In genomic region chr17:75844530-75845057, GRCh38 we compare ENCODE assay signal across 8 cellular contexts. TPM values are rescaled to one million over a fixed set of nuclear protein-coding genes. Genes with fewer than 3 reads are reported as not detected.
A peak's percentile ranks its signal among the peaks of the same experiment; 100 is the strongest.
DNase-seq lines count a peak whose midpoint lies in the region; ATAC-seq and TF ChIP-seq lines count a peak whose summit lies in the region.

No MANE protein-coding gene starts in this region.

- H3K36me3 ChIP-seq in left ventricle myocardium inferior: peaks cover 38% of the 10 kb centered on the region

- peak overlapping the region; percentile 90 for H3K27ac ChIP-seq in left ventricle myocardium inferior (replicated peaks)

- peak; percentile 26 to 47 for DNase-seq in stimulated activated CD4-positive, alpha-beta T cell treated with anti-CD3 and anti-CD28 coated beads, Interleukin-2, amount 100 ng/mL, for 24 hours
- no peak for DNase-seq in stimulated activated CD4-positive, alpha-beta T cell treated with anti-CD3 and anti-CD28 coated beads, Interleukin-2, amount 100 ng/mL, for 48 hours
- DNase-seq in T-helper 17 cell (no peak), left ventricle myocardium inferior (no peak), RKO (ENCODE audit: low spot score) (no peak), NCI-H82 (lab: John Stamatoyannopoulos, UW) (no peak)
- peak; percentile 28 for DNase-seq in stimulated activated naive B cell treated with anti-CD40 and anti-IgM and Interleukin-4, amounts not matched to agents 10 μg/mL and 1 μg/mL and 100 μg/mL, for 72 hours

- peaks cover 15% of the 10 kb centered on the region for H3K4me1 Mint-ChIP-seq in T-helper 17 cell
- peaks cover 25 to 53% of the 10 kb centered on the region in 2 donors for H3K4me1 Mint-ChIP-seq in stimulated activated naive B cell treated with anti-CD40 and anti-IgM and Interleukin-4, amounts not matched to agents 10 μg/mL and 1 μg/mL and 100 μg/mL, for 72 hours

- no peaks in the 10 kb centered on the region for H3K27me3 ChIP-seq in left ventricle myocardium inferior (ENCODE audit: low read depth)

- peak; percentile 12 for ATAC-seq in T-helper 17 cell
- peak; percentile 8 to 24 for ATAC-seq in stimulated activated naive B cell treated with anti-CD40 and anti-IgM and Interleukin-4, amounts not matched to agents 10 μg/mL and 1 μg/mL and 100 μg/mL, for 72 hours (replicated peaks)
- no peak for ATAC-seq in GM21737 (IDR thresholded peaks at IDR 0.05; ENCODE audit: unreplicated experiment)

- no peaks in the 10 kb centered on the region for H3K27me3 Mint-ChIP-seq in T-helper 17 cell
- H3K27me3 Mint-ChIP-seq in stimulated activated naive B cell treated with anti-CD40 and anti-IgM and Interleukin-4, amounts not matched to agents 10 μg/mL and 1 μg/mL and 100 μg/mL, for 72 hours: no peaks in the 10 kb centered on the region

- peak overlapping the region; percentile 84 for H3K27ac Mint-ChIP-seq in T-helper 17 cell
- peak overlapping the region; percentile 95 for H3K27ac Mint-ChIP-seq in stimulated activated naive B cell treated with anti-CD40 and anti-IgM and Interleukin-4, amounts not matched to agents 10 μg/mL and 1 μg/mL and 100 μg/mL, for 72 hours

- peaks cover 2% of the 10 kb centered on the region for H3K36me3 Mint-ChIP-seq in T-helper 17 cell (ENCODE audit: low read depth)
- H3K36me3 Mint-ChIP-seq in stimulated activated naive B cell treated with anti-CD40 and anti-IgM and Interleukin-4, amounts not matched to agents 10 μg/mL and 1 μg/mL and 100 μg/mL, for 72 hours: peaks cover 37 to 45% of the 10 kb centered on the region in 2 donors

- peaks cover 60% of the 10 kb centered on the region for H3K4me1 ChIP-seq in left ventricle myocardium inferior

- H3K4me3 Mint-ChIP-seq in T-helper 17 cell: peak overlapping the region; percentile 93
- peak overlapping the region; percentile 93 to 96 for H3K4me3 Mint-ChIP-seq in stimulated activated naive B cell treated with anti-CD40 and anti-IgM and Interleukin-4, amounts not matched to agents 10 μg/mL and 1 μg/mL and 100 μg/mL, for 72 hours

- H3K9me3 ChIP-seq in T-helper 17 cell (ENCODE audit: control insufficient read depth, low read length, poor library complexity, severe bottlenecking) (no peaks in the 10 kb centered on the region), left ventricle myocardium inferior (replicated peaks) (no peaks in the 10 kb centered on the region)

- TF ChIP-seq CTCF in left ventricle myocardium inferior (IDR thresholded peaks at IDR 0.05; ENCODE audit: borderline replicate concordance): no peak

- no peaks in the 10 kb centered on the region for H3K9me3 Mint-ChIP-seq in stimulated activated naive B cell treated with anti-CD40 and anti-IgM and Interleukin-4, amounts not matched to agents 10 μg/mL and 1 μg/mL and 100 μg/mL, for 72 hours

- intact Hi-C loops in left ventricle myocardium inferior (cut with micrococcal nuclease): no loop called here

- H3K4me3 ChIP-seq in left ventricle myocardium inferior: peak overlapping the region; percentile 39

RNA-seq across cellular contexts. Expression of gene UNC13D, which starts 0.4 kb away (rescaled TPM):
- 100 to 1,000 TPM; 164 TPM for total RNA-seq in T-helper 17 cell
- total RNA-seq in left ventricle myocardium inferior: 13.3 TPM

RNA-seq across cellular contexts. Expression of gene WBP2, which starts 10.5 kb away (rescaled TPM):
- 100 to 1,000 TPM in 1 of 2 donors, 10 to 100 TPM in 1; 86.0 to 114 TPM for total RNA-seq in T-helper 17 cell
- total RNA-seq in left ventricle myocardium inferior: 144 TPM

RNA-seq across cellular contexts. Expression of gene TRIM47, which starts 33.8 kb away (rescaled TPM):
- 1 to 10 TPM; 4.5 to 9.4 TPM for total RNA-seq in T-helper 17 cell
- total RNA-seq in left ventricle myocardium inferior: 27.5 TPM

RNA-seq across cellular contexts. Expression of gene TRIM65, which starts 52.2 kb away (rescaled TPM):
- total RNA-seq in T-helper 17 cell: 10 to 100 TPM; 19.8 to 23.6 TPM
- 10.2 TPM for total RNA-seq in left ventricle myocardium inferior

RNA-seq across cellular contexts. Expression of gene UNK, which starts 60.0 kb away (rescaled TPM):
- total RNA-seq in T-helper 17 cell: 10 to 100 TPM; 30.3 to 33.4 TPM
- 14.7 TPM for total RNA-seq in left ventricle myocardium inferior

Comparison
In these comparisons a context has a peak if more than half of its experiments do, and no peak if none do; other contexts are left out.
1. DNase-seq: peak in stimulated activated CD4-positive, alpha-beta T cell treated with anti-CD3 and anti-CD28 coated beads, Interleukin-2, amount 100 ng/mL, for 24 hours (2 of 2) and stimulated activated naive B cell treated with anti-CD40 and anti-IgM and Interleukin-4, amounts not matched to agents 10 μg/mL and 1 μg/mL and 100 μg/mL, for 72 hours (single experiment); none in stimulated activated CD4-positive, alpha-beta T cell treated with anti-CD3 and anti-CD28 coated beads, Interleukin-2, amount 100 ng/mL, for 48 hours (0 of 2), T-helper 17 cell (0 of 3), left ventricle myocardium inferior (single experiment), RKO (single experiment) and NCI-H82 (single experiment).
2. RNA of gene UNC13D, which starts 0.4 kb away (total RNA-seq): 164 TPM in T-helper 17 cell; 13.3 TPM in left ventricle myocardium inferior (single experiment); every median in the first group is over 10 times any median in the second.